ENCODE assay signal across 17 cellular contexts in genomic region chr7:131488361-131488760, GRCh38.
DNase-seq lines count a peak whose midpoint lies in the region; ATAC-seq and TF ChIP-seq lines count a peak whose summit lies in the region.
"Had no signal": no experiment of that assay in that cellular context is flagged by ENCODE, and none has a peak within 500 bp of the region (broad histone marks: within the 10 kb centered on the region; RNA-seq: fewer than 3 reads in every experiment).

No MANE protein-coding gene starts in this region.

- H3K36me3 ChIP-seq in adrenal gland (replicated peaks in 1 of 2) (no peaks in the 10 kb centered on the region), lower lobe of right lung (peaks cover 9% of the 10 kb centered on the region)

- no peak overlapping the region for H3K27ac Mint-ChIP-seq in stimulated activated memory B cell treated with anti-CD40 and anti-IgM and Interleukin-4, amounts not matched to agents 10 μg/mL and 1 μg/mL and 100 μg/mL, for 72 hours
- H3K27ac Mint-ChIP-seq: stimulated activated naive CD8-positive, alpha-beta T cell treated with anti-CD3 and anti-CD28 coated beads, Interleukin-15, Interleukin-2, amounts not matched to agents 100 ng/mL and 50 ng/mL, for 24 hours had no signal

- H3K36me3 Mint-ChIP-seq in stimulated activated memory B cell treated with anti-CD40 and anti-IgM and Interleukin-4, amounts not matched to agents 10 μg/mL and 1 μg/mL and 100 μg/mL, for 72 hours: peaks cover 27% of the 10 kb centered on the region

- H3K4me1 Mint-ChIP-seq in stimulated activated memory B cell treated with anti-CD40 and anti-IgM and Interleukin-4, amounts not matched to agents 10 μg/mL and 1 μg/mL and 100 μg/mL, for 72 hours: peaks cover 1% of the 10 kb centered on the region

- H3K27ac ChIP-seq in adrenal gland (no peak overlapping the region), lower lobe of right lung (no peak overlapping the region)

- H3K27me3 ChIP-seq in adrenal gland: no peaks in the 10 kb centered on the region
- H3K27me3 ChIP-seq in lower lobe of right lung (ENCODE audit: low read depth): no peaks in the 10 kb centered on the region

- no peaks in the 10 kb centered on the region for H3K27me3 Mint-ChIP-seq in stimulated activated memory B cell treated with anti-CD40 and anti-IgM and Interleukin-4, amounts not matched to agents 10 μg/mL and 1 μg/mL and 100 μg/mL, for 72 hours
- H3K27me3 Mint-ChIP-seq: CD8-positive, alpha-beta memory T cell; stimulated activated naive CD8-positive, alpha-beta T cell treated with anti-CD3 and anti-CD28 coated beads, Interleukin-15, Interleukin-2, amounts not matched to agents 100 ng/mL and 50 ng/mL, for 24 hours had no signal

- H3K9me3 ChIP-seq in adrenal gland (replicated peaks in 1 of 3): no peaks in the 10 kb centered on the region
- no peaks in the 10 kb centered on the region for H3K9me3 ChIP-seq in lower lobe of right lung

- ATAC-seq in lower lobe of right lung (no peak), GM18870 (IDR thresholded peaks at IDR 0.05; ENCODE audit: unreplicated experiment) (no peak), HG03460 (IDR thresholded peaks at IDR 0.05; ENCODE audit: unreplicated experiment) (no peak)
- ATAC-seq in stimulated activated memory B cell treated with anti-CD40 and anti-IgM and Interleukin-4, amounts not matched to agents 10 μg/mL and 1 μg/mL and 100 μg/mL, for 72 hours: no peak
- ATAC-seq: activated CD4-positive, CD25-positive, alpha-beta regulatory T cell treated with anti-CD3 and anti-CD28 coated beads, Interleukin-2, amount 50 U/mL, for 24 hours; activated T-cell treated with anti-CD3 and anti-CD28 coated beads, Interleukin-2, amount 50 U/mL, for 4 hours had no signal

- no peak for TF ChIP-seq POLR2A in adrenal gland (IDR thresholded peaks at IDR 0.05)

- 56 to 80% (median 58%) methylated on average over 2 of the region's 2 CpGs for WGBS in adrenal gland, 4 donors

- H3K4me1 ChIP-seq in adrenal gland (replicated peaks in 1 of 2): peaks cover 0 to 10% of the 10 kb centered on the region in 2 donors
- no peaks in the 10 kb centered on the region for H3K4me1 ChIP-seq in lower lobe of right lung

- DNase-seq in AG08395 (ENCODE audit: low spot score): peak; percentile 17
- DNase-seq in HCEC 1CT: peak; percentile 15
- DNase-seq in adrenal gland: no peak
- DNase-seq in lower lobe of right lung: no peak
- no peak for DNase-seq in activated CD8-positive, alpha-beta memory T cell treated with anti-CD3 and anti-CD28 coated beads, Interleukin-2, amount 50 U/mL, for 48 hours
- DNase-seq: activated T-cell treated with anti-CD3 and anti-CD28 coated beads, Interleukin-2, amount 50 U/mL, for 4 hours; aorta; CD8-positive, alpha-beta memory T cell; hypothalamus; NCI-H2171; stimulated activated CD4-positive, alpha-beta T cell treated with anti-CD3 and anti-CD28 coated beads, Interleukin-4, amount 100 ng/mL, for 4 hours had no signal

- TF ChIP-seq CTCF in adrenal gland (IDR thresholded peaks at IDR 0.05): peak in 4 of 6 experiments; percentile 16 to 34 (median 22)
- TF ChIP-seq CTCF in lower lobe of right lung (IDR thresholded peaks at IDR 0.05): peak; percentile 11

- intact Hi-C loops in adrenal gland (cut with DNase I) (no loop called here), lower lobe of right lung (cut with DNase I) (no loop called here)

- no peaks in the 10 kb centered on the region for H3K9me3 Mint-ChIP-seq in stimulated activated memory B cell treated with anti-CD40 and anti-IgM and Interleukin-4, amounts not matched to agents 10 μg/mL and 1 μg/mL and 100 μg/mL, for 72 hours
- H3K9me3 Mint-ChIP-seq: activated T-cell treated with anti-CD3 and anti-CD28 coated beads, Interleukin-2, amount 50 U/mL, for 4 hours; CD8-positive, alpha-beta memory T cell; stimulated activated naive CD8-positive, alpha-beta T cell treated with anti-CD3 and anti-CD28 coated beads, Interleukin-15, Interleukin-2, amounts not matched to agents 100 ng/mL and 50 ng/mL, for 24 hours had no signal

- no peak overlapping the region for H3K4me3 Mint-ChIP-seq in stimulated activated memory B cell treated with anti-CD40 and anti-IgM and Interleukin-4, amounts not matched to agents 10 μg/mL and 1 μg/mL and 100 μg/mL, for 72 hours
- H3K4me3 Mint-ChIP-seq: activated T-cell treated with anti-CD3 and anti-CD28 coated beads, Interleukin-2, amount 50 U/mL, for 4 hours; CD8-positive, alpha-beta memory T cell; stimulated activated naive CD8-positive, alpha-beta T cell treated with anti-CD3 and anti-CD28 coated beads, Interleukin-15, Interleukin-2, amounts not matched to agents 100 ng/mL and 50 ng/mL, for 24 hours had no signal

- no peak overlapping the region for H3K4me3 ChIP-seq in adrenal gland
- no peak overlapping the region for H3K4me3 ChIP-seq in lower lobe of right lung
- H3K4me3 ChIP-seq: lung had no signal

Comparison
In these comparisons a context has a peak if more than half of its experiments do, and no peak if none do; other contexts are left out.
1. DNase-seq: peak in AG08395 (single experiment) and HCEC 1CT (single experiment); none in adrenal gland (0 of 7), lower lobe of right lung (single experiment) and activated CD8-positive, alpha-beta memory T cell treated with anti-CD3 and anti-CD28 coated beads, Interleukin-2, amount 50 U/mL, for 48 hours (single experiment).